ENCODE assay signal across 12 cellular contexts in the genomic region with DNA sequence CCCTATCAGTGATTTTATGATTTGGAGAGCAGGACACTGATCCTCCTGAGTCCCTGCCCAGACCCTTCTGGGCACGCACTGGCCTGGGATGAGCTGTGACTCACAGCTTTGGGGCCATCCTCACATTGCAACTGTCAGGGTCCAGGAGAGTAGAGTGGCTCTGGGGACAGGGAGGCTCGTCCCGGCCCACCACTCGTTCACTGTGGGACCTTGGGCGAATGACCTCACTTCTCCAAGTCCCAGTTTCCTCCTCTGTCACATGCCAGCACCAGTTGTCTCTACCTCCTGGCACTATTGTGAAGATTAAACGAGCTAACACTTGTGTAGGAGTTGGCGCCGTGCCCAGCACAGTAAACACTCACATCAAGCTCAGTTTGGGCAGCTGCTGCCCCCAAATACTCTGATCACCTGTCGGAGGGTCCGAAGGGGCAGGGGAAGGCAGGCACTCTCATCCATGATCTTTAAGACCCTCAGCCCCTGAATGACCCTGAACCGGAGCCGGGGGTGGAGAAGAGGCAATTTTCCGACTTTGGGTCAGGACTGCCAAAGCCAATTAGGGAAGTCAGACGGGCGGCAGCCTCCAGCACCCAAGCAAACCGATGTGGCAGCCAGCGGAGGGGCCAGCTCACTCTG.
DNase-seq lines count a peak whose midpoint lies in the region; ATAC-seq, FAIRE-seq and TF ChIP-seq lines count a peak whose summit lies in the region.
"Had no signal": no experiment of that assay in that cellular context is flagged by ENCODE, and none has a peak within 500 bp of the region (broad histone marks: within the 10 kb centered on the region; RNA-seq: fewer than 3 reads in every experiment).

No MANE protein-coding gene starts in this region.

- peaks cover under 1% of the 10 kb centered on the region for H3K4me1 ChIP-seq in psoas muscle

- no peak overlapping the region for H3K4me3 ChIP-seq in fibroblast of mammary gland (ENCODE audit: control insufficient read depth, low read depth, low read length)
- no peak overlapping the region for H3K4me3 ChIP-seq in psoas muscle
- H3K4me3 ChIP-seq: GM12878, PC-9, vagina had no signal

- no peaks in the 10 kb centered on the region for H3K27me3 ChIP-seq in psoas muscle (ENCODE audit: insufficient read depth in 3 of 3, low read length in 2 of 3)
- H3K27me3 ChIP-seq: vagina had no signal

- peak; percentile 99 for FAIRE-seq in urothelium cell line (lab: Jason Lieb, UNC)
- FAIRE-seq: GM12878 had no signal

- WGBS in psoas muscle, 3 donors = 24 to 29% (median 26%) methylated on average over 17 of the region's 17 CpGs

- intact Hi-C loops in left cardiac atrium (cut with DNase I) = no loop called here
- intact Hi-C loops in cardiac septum (cut with DNase I) = no loop called here
- intact Hi-C loops in psoas muscle (cut with DNase I) = no loop called here

- no peak for DNase-seq in left cardiac atrium
- no peak for DNase-seq in cardiac septum (ENCODE audit: low spot score)
- peak; percentile 84 for DNase-seq in NCI-H69 (lab: John Stamatoyannopoulos, UW)
- peak; percentile 8 for DNase-seq in fibroblast of mammary gland (ENCODE audit: low read depth)
- peak; percentile 75 for DNase-seq in urothelium cell line (ENCODE audit: low spot score)
- no peak for DNase-seq in stimulated activated naive CD8-positive, alpha-beta T cell treated with anti-CD3 and anti-CD28 coated beads, Interleukin-15, Interleukin-2, amounts not matched to agents 100 U/mL and 50 U/mL, for 24 hours
- no peak for DNase-seq in globus pallidus (ENCODE audit: low spot score)
- DNase-seq in psoas muscle = no peak
- DNase-seq: activated CD4-positive, alpha-beta T cell treated with anti-CD3 and anti-CD28 coated beads, Interleukin-2, amount 50 U/mL, for 1 hour; PC-9 had no signal

- ATAC-seq in left cardiac atrium (peak; percentile 34 to 39), psoas muscle (no peak)
- ATAC-seq in stimulated activated naive CD8-positive, alpha-beta T cell treated with anti-CD3 and anti-CD28 coated beads, Interleukin-15, Interleukin-2, amounts not matched to agents 100 U/mL and 50 U/mL, for 24 hours = no peak
- ATAC-seq: GM12878 had no signal

- H3K36me3 ChIP-seq in psoas muscle (ENCODE audit: insufficient read depth in 1 of 2, low read depth in 1 of 2) = no peaks in the 10 kb centered on the region
- H3K36me3 ChIP-seq: vagina had no signal

- TF ChIP-seq CTCF in fibroblast of mammary gland (conservative IDR thresholded peaks at IDR 0.05; ENCODE audit: control insufficient read depth, insufficient read depth, low read depth, low read length) = no peak
- no peak for TF ChIP-seq CTCF in psoas muscle (IDR thresholded peaks at IDR 0.05)

- H3K27ac ChIP-seq in psoas muscle = no peak overlapping the region
- H3K27ac ChIP-seq: PC-9, vagina had no signal

- H3K9me3 ChIP-seq in psoas muscle = no peaks in the 10 kb centered on the region
- H3K9me3 ChIP-seq: vagina had no signal

Comparison
In these comparisons a context has a peak if more than half of its experiments do, and no peak if none do; other contexts are left out.
1. ATAC-seq: peak in left cardiac atrium (2 of 2); none in stimulated activated naive CD8-positive, alpha-beta T cell treated with anti-CD3 and anti-CD28 coated beads, Interleukin-15, Interleukin-2, amounts not matched to agents 100 U/mL and 50 U/mL, for 24 hours (single experiment) and psoas muscle (0 of 4).
2. DNase-seq: peak in NCI-H69 (single experiment), fibroblast of mammary gland (single experiment) and urothelium cell line (single experiment); none in left cardiac atrium (single experiment), cardiac septum (single experiment), stimulated activated naive CD8-positive, alpha-beta T cell treated with anti-CD3 and anti-CD28 coated beads, Interleukin-15, Interleukin-2, amounts not matched to agents 100 U/mL and 50 U/mL, for 24 hours (single experiment), globus pallidus (single experiment) and psoas muscle (0 of 2).